ENCODE assay signal across 31 cellular contexts in the genomic region with DNA sequence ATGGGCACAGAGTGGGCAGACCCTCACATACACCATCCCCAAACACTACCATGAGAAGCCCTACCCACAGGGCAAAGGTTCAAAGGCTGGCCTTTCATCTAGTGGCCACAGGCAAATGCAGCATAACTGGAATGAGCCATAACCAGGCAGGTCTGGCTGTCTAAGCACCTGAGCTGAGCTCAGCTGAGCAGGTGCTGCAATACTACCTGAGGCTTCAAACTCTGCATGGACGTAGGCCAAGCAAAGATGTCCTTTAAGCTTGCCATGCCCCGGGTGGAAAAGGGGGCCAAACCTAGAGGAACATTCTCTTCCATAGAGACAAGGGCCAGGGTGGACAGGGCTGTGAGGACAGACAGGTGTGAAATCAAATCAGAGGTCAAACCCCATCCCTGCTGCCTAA.
A peak's percentile ranks its signal among the peaks of the same experiment; 100 is the strongest.
DNase-seq lines count a peak whose midpoint lies in the region; ATAC-seq and TF ChIP-seq lines count a peak whose summit lies in the region.
"Had no signal": no experiment of that assay in that cellular context is flagged by ENCODE, and none has a peak within 500 bp of the region (broad histone marks: within the 10 kb centered on the region; RNA-seq: fewer than 3 reads in every experiment).

No MANE protein-coding gene starts in this region.

- POLR2A ChIA-PET in activated CD4-positive, alpha-beta memory T cell treated with anti-CD3 and anti-CD28 coated beads for 36 hours (lab: Charles Lee), result no interaction called here

- no peak overlapping the region for H2BK12ac ChIP-seq in H9 (ENCODE audit: insufficient read length, low read depth, low read length)

- no peak overlapping the region for H3K4ac ChIP-seq in H9 (ENCODE audit: low read depth, low read length)

- no peak overlapping the region for H3K18ac ChIP-seq in H9 (ENCODE audit: insufficient read length, low read depth, low read length)

- no peak overlapping the region for H3K14ac ChIP-seq in H9 (ENCODE audit: insufficient read depth, low read length)

- intact Hi-C loops in activated CD4-positive, alpha-beta memory T cell treated with anti-CD3 and anti-CD28 coated beads for 36 hours (cut with micrococcal nuclease), result no loop called here

- H3T11ph ChIP-seq in H9 (ENCODE audit: low read length), result no peak overlapping the region

- no peak overlapping the region for H3K4me2 ChIP-seq in H9 (ENCODE audit: insufficient read depth, insufficient read length, low read length)
- H3K4me2 ChIP-seq: KMS-11 had no signal

- no peak overlapping the region for H3K4me3 ChIP-seq in lung
- H3K4me3 ChIP-seq: cardiac muscle cell, colonic mucosa, left lung, MG63, prostate gland, thyroid gland had no signal

- no peaks in the 10 kb centered on the region for H4K20me1 ChIP-seq in H9 (ENCODE audit: control insufficient read depth, insufficient read depth, insufficient read length)

- H3K79me2 ChIP-seq in H9 (ENCODE audit: insufficient read depth, low read length), result no peaks in the 10 kb centered on the region

- peak; percentile 19 for DNase-seq in activated CD8-positive, alpha-beta memory T cell treated with anti-CD3 and anti-CD28 coated beads for 24 hours
- DNase-seq in activated CD8-positive, alpha-beta memory T cell treated with anti-CD3 and anti-CD28 coated beads, Interleukin-2, amount 50 U/mL, for 48 hours, result no peak
- peak; percentile 9 for DNase-seq in H9
- DNase-seq in NCI-H510A treated with DMSO at 0.1 percent for 48 hours (lab: John Stamatoyannopoulos, UW), result peak; percentile 78
- peak; percentile 4 for DNase-seq in lung (ENCODE audit: low spot score)
- no peak for DNase-seq in activated CD4-positive, alpha-beta memory T cell treated with anti-CD3 and anti-CD28 coated beads for 36 hours
- no peak for DNase-seq in type B pancreatic cell (ENCODE audit: extremely low spot score, unreplicated experiment)
- DNase-seq: ACHN; activated CD4-positive, alpha-beta memory T cell treated with anti-CD3 and anti-CD28 coated beads, Interleukin-2, amount 10 ng/mL, durations not matched to agents 7 days and 5 days; activated CD4-positive, alpha-beta T cell treated with anti-CD3 and anti-CD28 coated beads for 1 hour; activated effector memory CD4-positive, alpha-beta T cell treated with anti-CD3 and anti-CD28 coated beads, Interleukin-2, amount 50 U/mL, for 16 hours; activated naive CD8-positive, alpha-beta T cell treated with anti-CD3 and anti-CD28 coated beads, Interleukin-2, amount 10 ng/mL, durations not matched to agents 7 days and 5 days; activated T-cell treated with anti-CD3 and anti-CD28 coated beads for 4 hours; CD4-positive, alpha-beta memory T cell; effector memory CD4-positive, alpha-beta T cell; erythroblast; H7; left lung; MG63; NCI-H526 treated with DMSO at 0.1 percent for 48 hours; SIG-M5; stimulated activated CD8-positive, alpha-beta memory T cell treated with anti-CD3 and anti-CD28 coated beads, Interleukin-4, amount 100 ng/mL, for 48 hours; thyroid gland had no signal

- H3K9me3 ChIP-seq in H9 (ENCODE audit: control insufficient read depth, low read depth, low read length) (no peaks in the 10 kb centered on the region), lung (ENCODE audit: control insufficient read depth in 2 of 2, insufficient read depth in 1 of 2, low read length in 1 of 2) (no peaks in the 10 kb centered on the region)
- H3K9me3 ChIP-seq: colonic mucosa, left lung, MG63, prostate gland, thyroid gland had no signal

- H2AK5ac ChIP-seq in H9 (ENCODE audit: insufficient read length, low read length), result no peak overlapping the region

- no CpG with 5 or more reads among the region's 2 CpGs for WGBS in H9 (ENCODE audit: extremely low coverage, insufficient read length, low lambda C conversion rate)
- 93 to 97% methylated on average over 2 of the region's 2 CpGs for WGBS in lung, 2 donors

- H4K91ac ChIP-seq in H9 (ENCODE audit: insufficient read length, low read depth, low read length), result no peak overlapping the region

- H3K27ac ChIP-seq in H9 (ENCODE audit: insufficient read length, low read depth, low read length) (no peak overlapping the region), lung (ENCODE audit: low read depth in 1 of 2, low read length in 1 of 2) (no peak overlapping the region)
- H3K27ac ChIP-seq: cardiac muscle cell, colonic mucosa, KMS-11, left lung, prostate gland, thyroid gland had no signal

- H2BK15ac ChIP-seq in H9 (ENCODE audit: low read depth, low read length), result no peak overlapping the region

- H3K27me3 Mint-ChIP-seq in H9 (ENCODE audit: low read depth) (no peaks in the 10 kb centered on the region), type B pancreatic cell (no peaks in the 10 kb centered on the region)
- no peaks in the 10 kb centered on the region for H3K27me3 Mint-ChIP-seq in activated CD4-positive, alpha-beta memory T cell treated with anti-CD3 and anti-CD28 coated beads for 36 hours
- H3K27me3 Mint-ChIP-seq: activated CD4-positive, alpha-beta memory T cell treated with anti-CD3 and anti-CD28 coated beads, Interleukin-2, amount 10 ng/mL, durations not matched to agents 7 days and 5 days; activated naive CD8-positive, alpha-beta T cell treated with anti-CD3 and anti-CD28 coated beads, Interleukin-2, amount 10 ng/mL, durations not matched to agents 7 days and 5 days; B cell; CD4-positive, alpha-beta memory T cell had no signal

- no peak overlapping the region for H2BK20ac ChIP-seq in H9 (ENCODE audit: low read depth, low read length, poor library complexity, severe bottlenecking)

- H3K4me1 Mint-ChIP-seq in H9, result no peaks in the 10 kb centered on the region
- H3K4me1 Mint-ChIP-seq in activated CD4-positive, alpha-beta memory T cell treated with anti-CD3 and anti-CD28 coated beads for 36 hours (ENCODE audit: low read depth), result no peaks in the 10 kb centered on the region
- H3K4me1 Mint-ChIP-seq in type B pancreatic cell (ENCODE audit: unreplicated experiment), result no peaks in the 10 kb centered on the region
- H3K4me1 Mint-ChIP-seq: activated CD4-positive, alpha-beta memory T cell treated with anti-CD3 and anti-CD28 coated beads, Interleukin-2, amount 10 ng/mL, durations not matched to agents 7 days and 5 days; B cell; mesothelial cell of epicardium had no signal

- peaks cover 10 to 27% (median 10%) of the 10 kb centered on the region in 3 experiments; a peak in 6 of 7 replicates for H3K36me3 Mint-ChIP-seq in H9 (ENCODE audit: insufficient read depth in 1 of 3, low read depth in 3 of 3)
- peaks cover 11% of the 10 kb centered on the region for H3K36me3 Mint-ChIP-seq in activated CD4-positive, alpha-beta memory T cell treated with anti-CD3 and anti-CD28 coated beads for 36 hours
- peaks cover 4% of the 10 kb centered on the region for H3K36me3 Mint-ChIP-seq in type B pancreatic cell

- H2BK5ac ChIP-seq in H9 (ENCODE audit: insufficient read length, low read length), result no peak overlapping the region

- no peaks in the 10 kb centered on the region for H3K79me1 ChIP-seq in H9 (ENCODE audit: insufficient read depth, low read depth, low read length, poor library complexity, severe bottlenecking)

- H3K23me2 ChIP-seq in H9 (ENCODE audit: insufficient read length, low read depth, low read length, poor library complexity, severe bottlenecking), result no peaks in the 10 kb centered on the region

- H2AFZ ChIP-seq in H9 (ENCODE audit: low read length), result no peak overlapping the region

- H3K4me3 Mint-ChIP-seq in H9, result no peak overlapping the region
- no peak overlapping the region for H3K4me3 Mint-ChIP-seq in activated CD4-positive, alpha-beta memory T cell treated with anti-CD3 and anti-CD28 coated beads for 36 hours
- no peak overlapping the region for H3K4me3 Mint-ChIP-seq in type B pancreatic cell
- H3K4me3 Mint-ChIP-seq: activated CD4-positive, alpha-beta memory T cell treated with anti-CD3 and anti-CD28 coated beads, Interleukin-2, amount 10 ng/mL, durations not matched to agents 7 days and 5 days; activated naive CD8-positive, alpha-beta T cell treated with anti-CD3 and anti-CD28 coated beads, Interleukin-2, amount 10 ng/mL, durations not matched to agents 7 days and 5 days; B cell; CD4-positive, alpha-beta memory T cell; mesothelial cell of epicardium had no signal

- peaks cover 20 to 48% of the 10 kb centered on the region in 2 donors for H3K36me3 ChIP-seq in lung (ENCODE audit: control insufficient read depth in 2 of 2, insufficient read depth in 2 of 2, low read length in 2 of 2)

- H3K27me3 ChIP-seq in H9 (ENCODE audit: insufficient read depth, low read length) (no peaks in the 10 kb centered on the region), lung (ENCODE audit: control insufficient read depth, insufficient read depth) (no peaks in the 10 kb centered on the region)
- H3K27me3 ChIP-seq: cardiac muscle cell, colonic mucosa, left lung, MG63, thyroid gland had no signal

- H3K23ac ChIP-seq in H9 (ENCODE audit: insufficient read length, low read depth, low read length), result no peak overlapping the region

- H3K56ac ChIP-seq in H9 (ENCODE audit: insufficient read length, low read depth, low read length), result no peak overlapping the region

- no peak overlapping the region for H4K8ac ChIP-seq in H9 (replicated peaks; ENCODE audit: insufficient read length, low read depth, low read length)

- no peak overlapping the region for H2BK120ac ChIP-seq in H9 (ENCODE audit: low read depth, low read length, poor library complexity, severe bottlenecking)

- H3K9ac ChIP-seq in H9 (ENCODE audit: extremely low read depth, insufficient read length, low read length), result no peak overlapping the region
- H3K9ac ChIP-seq: KMS-11 had no signal

- H3K9me3 Mint-ChIP-seq in H9, result no peaks in the 10 kb centered on the region
- H3K9me3 Mint-ChIP-seq in activated CD4-positive, alpha-beta memory T cell treated with anti-CD3 and anti-CD28 coated beads for 36 hours, result no peaks in the 10 kb centered on the region
- no peaks in the 10 kb centered on the region for H3K9me3 Mint-ChIP-seq in type B pancreatic cell
- H3K9me3 Mint-ChIP-seq: activated CD4-positive, alpha-beta memory T cell treated with anti-CD3 and anti-CD28 coated beads, Interleukin-2, amount 10 ng/mL, durations not matched to agents 7 days and 5 days; activated naive CD8-positive, alpha-beta T cell treated with anti-CD3 and anti-CD28 coated beads, Interleukin-2, amount 10 ng/mL, durations not matched to agents 7 days and 5 days; CD4-positive, alpha-beta memory T cell; mesothelial cell of epicardium had no signal

- TF ChIP-seq CTCF in H9 (conservative IDR thresholded peaks at IDR 0.05), result no peak
- no peak for TF ChIP-seq CTCF in lung (IDR thresholded peaks at IDR 0.05; ENCODE audit: control extremely low read depth, extremely low read depth)
- no peak for TF ChIP-seq CTCF in type B pancreatic cell (conservative IDR thresholded peaks at IDR 0.05)

- H4K5ac ChIP-seq in H9 (ENCODE audit: insufficient read length, low read depth, low read length), result no peak overlapping the region

- H3K4me1 ChIP-seq in H9 (ENCODE audit: insufficient read depth, low read length) (no peaks in the 10 kb centered on the region), lung (ENCODE audit: control insufficient read depth in 2 of 2, insufficient read depth in 2 of 2, low read length in 2 of 2) (no peaks in the 10 kb centered on the region)
- H3K4me1 ChIP-seq: colonic mucosa, left lung, prostate gland had no signal

- no peak for ATAC-seq in lung (ENCODE audit: insufficient read depth, low FRiP score)
- no peak for ATAC-seq in GM21381 (IDR thresholded peaks at IDR 0.05; ENCODE audit: unreplicated experiment)
- ATAC-seq: left lung, sciatic nerve had no signal

- CTCF ChIA-PET in activated CD4-positive, alpha-beta memory T cell treated with anti-CD3 and anti-CD28 coated beads for 36 hours (lab: Charles Lee), result no interaction called here

- H3K27ac Mint-ChIP-seq in H9, result no peak overlapping the region
- no peak overlapping the region for H3K27ac Mint-ChIP-seq in activated CD4-positive, alpha-beta memory T cell treated with anti-CD3 and anti-CD28 coated beads for 36 hours
- no peak overlapping the region for H3K27ac Mint-ChIP-seq in type B pancreatic cell
- H3K27ac Mint-ChIP-seq: activated CD4-positive, alpha-beta memory T cell treated with anti-CD3 and anti-CD28 coated beads, Interleukin-2, amount 10 ng/mL, durations not matched to agents 7 days and 5 days; activated naive CD8-positive, alpha-beta T cell treated with anti-CD3 and anti-CD28 coated beads, Interleukin-2, amount 10 ng/mL, durations not matched to agents 7 days and 5 days; B cell; mesothelial cell of epicardium had no signal

Comparison
In these comparisons a context has a peak if more than half of its experiments do, and no peak if none do; other contexts are left out.
1. DNase-seq: peak in activated CD8-positive, alpha-beta memory T cell treated with anti-CD3 and anti-CD28 coated beads for 24 hours (single experiment), H9 (single experiment), NCI-H510A treated with DMSO at 0.1 percent for 48 hours (single experiment) and lung (single experiment); none in activated CD8-positive, alpha-beta memory T cell treated with anti-CD3 and anti-CD28 coated beads, Interleukin-2, amount 50 U/mL, for 48 hours (single experiment), activated CD4-positive, alpha-beta memory T cell treated with anti-CD3 and anti-CD28 coated beads for 36 hours (single experiment) and type B pancreatic cell (single experiment).